ENCODE assay signal across 8 cellular contexts in the genomic region with DNA sequence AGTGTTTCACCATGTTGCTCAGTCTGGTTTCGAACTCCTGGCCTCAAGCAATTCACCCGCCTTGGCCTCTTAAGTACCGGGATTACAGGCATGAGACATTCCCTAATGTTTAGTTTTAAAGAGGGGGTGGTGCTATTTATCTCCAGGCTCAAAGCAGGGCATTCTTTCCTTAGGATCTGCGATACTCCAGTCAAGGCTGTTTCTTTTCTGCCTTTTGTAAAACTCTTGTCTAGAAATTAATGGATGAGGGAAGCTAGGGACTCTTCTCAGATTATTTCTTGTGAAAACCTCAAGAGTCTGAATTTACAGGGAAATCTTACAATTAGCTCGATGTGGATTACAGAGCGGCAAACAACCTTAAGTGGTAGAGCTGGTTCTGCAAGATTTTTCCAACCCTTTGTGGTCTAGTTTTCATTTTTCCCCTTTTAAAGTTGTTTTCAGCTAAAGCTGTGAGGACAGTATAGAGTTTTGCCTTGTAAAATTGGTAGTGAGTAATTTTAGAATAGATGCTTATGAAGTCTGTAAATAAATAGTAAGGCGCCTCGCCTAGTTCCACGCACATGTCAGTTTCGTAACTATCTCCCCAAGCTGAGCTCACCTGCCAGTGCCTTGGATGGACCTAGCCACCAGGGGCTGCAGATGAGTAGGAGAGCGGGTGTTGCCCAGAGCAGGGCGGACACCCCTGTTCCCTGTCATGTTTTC. TPM values are rescaled to one million over a fixed set of nuclear protein-coding genes. Genes with fewer than 3 reads are reported as not detected.
DNase-seq lines count a peak whose midpoint lies in the region; ATAC-seq and TF ChIP-seq lines count a peak whose summit lies in the region.

No MANE protein-coding gene starts in this region.

- peak overlapping the region; percentile 100 for H3K27ac ChIP-seq in Karpas-422 (ENCODE audit: low read length)
- peak overlapping the region; percentile 42 to 52 for H3K27ac ChIP-seq in mucosa of rectum (ENCODE audit: low read depth in 2 of 2, low read length in 2 of 2)

- H2AFZ ChIP-seq in Karpas-422 (ENCODE audit: low read length), result no peak overlapping the region

- H3K27me3 ChIP-seq in Karpas-422 (ENCODE audit: low read length) (no peaks in the 10 kb centered on the region), mucosa of rectum (ENCODE audit: control insufficient read depth in 2 of 2, insufficient read depth in 2 of 2, low read length in 2 of 2) (no peaks in the 10 kb centered on the region)

- peaks cover 13% of the 10 kb centered on the region; the same call in 1 of the 2 replicates for H3K36me3 ChIP-seq in Karpas-422 (ENCODE audit: insufficient read depth, low read length)
- H3K36me3 ChIP-seq in mucosa of rectum (ENCODE audit: control insufficient read depth in 2 of 2, insufficient read depth in 2 of 2, low read length in 2 of 2), result no peaks in the 10 kb centered on the region

- TF ChIP-seq CTCF in cardiac fibroblast (IDR thresholded peaks at IDR 0.05; ENCODE audit: low read depth, low read length), result peak; percentile 22

- H3K4me1 ChIP-seq in Karpas-422 (ENCODE audit: low read length) (peaks cover 95% of the 10 kb centered on the region), mucosa of rectum (ENCODE audit: control insufficient read depth in 2 of 2, insufficient read depth in 2 of 2, low read length in 2 of 2) (peaks cover 16 to 23% of the 10 kb centered on the region in 2 donors)

- peak overlapping the region; percentile 63 for H3K4me2 ChIP-seq in Karpas-422 (ENCODE audit: low read depth, low read length, poor library complexity, severe bottlenecking)

- no peak for ATAC-seq in HG03342 (IDR thresholded peaks at IDR 0.05; ENCODE audit: unreplicated experiment)
- ATAC-seq in GM18498 (IDR thresholded peaks at IDR 0.05; ENCODE audit: unreplicated experiment), result no peak

- peaks cover 87% of the 10 kb centered on the region for H3K79me2 ChIP-seq in Karpas-422 (ENCODE audit: low read length)

- no peaks in the 10 kb centered on the region for H3K9me2 ChIP-seq in Karpas-422 (replicated peaks; ENCODE audit: insufficient read depth, low read length)

- peak overlapping the region; percentile 33 for H3K4me3 ChIP-seq in Karpas-422 (ENCODE audit: low read length)
- no peak overlapping the region for H3K4me3 ChIP-seq in cardiac fibroblast (replicated peaks in 1 of 2; ENCODE audit: low read depth in 2 of 2, low read length in 2 of 2)
- H3K4me3 ChIP-seq in mucosa of rectum (ENCODE audit: low read length in 2 of 2), result no peak overlapping the region

- no peaks in the 10 kb centered on the region for H3K9me3 ChIP-seq in Karpas-422 (ENCODE audit: low read length)
- no peaks in the 10 kb centered on the region for H3K9me3 ChIP-seq in mucosa of rectum (ENCODE audit: control insufficient read depth in 2 of 2, low read length in 2 of 2)

- DNase-seq in DMS53 treated with DMSO at 0.1 percent for 48 hours (lab: John Stamatoyannopoulos, UW; ENCODE audit: unreplicated experiment) (peak; percentile 84), Karpas-422 (peak; percentile 94), cardiac fibroblast (ENCODE audit: low read depth in 2 of 2) (no peak), NOMO-1 treated with DMSO at 0.1 percent for 48 hours (lab: John Stamatoyannopoulos, UW; ENCODE audit: unreplicated experiment) (no peak), NCI-H187 (lab: John Stamatoyannopoulos, UW) (no peak)

- no peaks in the 10 kb centered on the region for H4K20me1 ChIP-seq in Karpas-422 (ENCODE audit: insufficient read depth, low read depth, low read length)

- H3K9ac ChIP-seq in Karpas-422 (ENCODE audit: low read length) (peak overlapping the region; percentile 76), mucosa of rectum (ENCODE audit: low read depth in 1 of 2, low read length in 2 of 2) (peak overlapping the region in 1 of 2 donors; percentile 39)

RNA-seq across cellular contexts. Expression of gene CUX1, which starts 53.1 kb away (rescaled TPM):
- 92.4 and 109 TPM in 2 replicates for total RNA-seq in Karpas-422 (2014; rRNA removed; shearing (Covaris generic); ENCODE audit: low replicate concordance)

Comparison
In these comparisons a context has a peak if more than half of its experiments do, and no peak if none do; other contexts are left out.
1. DNase-seq: peak in DMS53 treated with DMSO at 0.1 percent for 48 hours (single experiment) and Karpas-422 (single experiment); none in cardiac fibroblast (0 of 2), NOMO-1 treated with DMSO at 0.1 percent for 48 hours (single experiment) and NCI-H187 (0 of 2).